In the genomic region with DNA sequence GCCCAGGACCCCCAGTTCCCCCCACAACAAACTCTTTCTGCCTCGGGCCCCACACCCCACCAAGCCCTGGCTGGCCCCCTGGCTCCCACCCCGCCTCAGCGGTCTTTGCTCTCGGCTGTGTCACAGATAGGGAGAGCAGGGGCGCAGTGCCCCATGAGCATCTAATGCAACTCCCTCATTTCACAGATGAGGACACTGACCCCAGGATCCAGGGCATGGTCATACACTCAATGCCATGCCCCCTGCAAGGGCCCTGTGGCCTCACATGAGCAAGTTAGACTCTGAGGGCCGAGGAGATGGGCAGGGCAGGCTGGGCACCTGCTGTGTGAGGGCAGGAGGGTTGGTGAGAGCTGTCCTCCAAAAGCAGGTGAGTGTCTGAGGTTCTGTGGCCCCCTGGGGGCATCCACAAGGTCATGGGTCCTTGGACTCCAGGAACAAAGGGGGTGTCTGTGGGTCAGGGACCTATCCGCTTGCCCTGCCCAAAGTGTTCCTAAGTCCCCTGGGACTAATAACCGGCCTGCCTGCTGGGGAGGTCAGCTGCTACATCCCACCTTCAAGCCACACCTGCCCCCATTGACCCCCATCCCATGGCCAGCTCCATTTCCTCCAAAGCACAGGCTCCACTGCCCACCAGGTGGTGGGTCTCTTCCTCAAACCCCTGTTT, we compare ENCODE assay signal across 14 cellular contexts. TPM values are rescaled to one million over a fixed set of nuclear protein-coding genes. Genes with fewer than 3 reads are reported as not detected.
DNase-seq lines count a peak whose midpoint lies in the region; ATAC-seq and TF ChIP-seq lines count a peak whose summit lies in the region.
"Had no signal": no experiment of that assay in that cellular context is flagged by ENCODE, and none has a peak within 500 bp of the region (broad histone marks: within the 10 kb centered on the region; RNA-seq: fewer than 3 reads in every experiment).

No MANE protein-coding gene starts in this region.

- H3K36me3 Mint-ChIP-seq in CD8-positive, alpha-beta T cell, result peaks cover 42% of the 10 kb centered on the region
- H3K36me3 Mint-ChIP-seq in activated naive CD8-positive, alpha-beta T cell treated with anti-CD3 and anti-CD28 coated beads for 36 hours, result peaks cover 53% of the 10 kb centered on the region
- H3K36me3 Mint-ChIP-seq in nephron progenitor cell (ENCODE audit: low read depth), result peaks cover 51% of the 10 kb centered on the region

- H3K9me3 Mint-ChIP-seq in CD8-positive, alpha-beta T cell, result peaks cover 6% of the 10 kb centered on the region
- no peaks in the 10 kb centered on the region for H3K9me3 Mint-ChIP-seq in activated naive CD8-positive, alpha-beta T cell treated with anti-CD3 and anti-CD28 coated beads for 36 hours
- H3K9me3 Mint-ChIP-seq in nephron progenitor cell, result peaks cover 27% of the 10 kb centered on the region

- H3K27me3 ChIP-seq in CD8-positive, alpha-beta T cell (ENCODE audit: insufficient read depth, low read length), result no peaks in the 10 kb centered on the region
- no peaks in the 10 kb centered on the region for H3K27me3 ChIP-seq in Karpas-422 (ENCODE audit: low read length)

- DNase-seq in CD8-positive, alpha-beta T cell, result no peak
- DNase-seq in Karpas-422 (no peak), nephron progenitor cell (no peak), HUDEP-2 (lab: John Stamatoyannopoulos, UW; ENCODE audit: unreplicated experiment in 76 of 76) (no peak), cortex of kidney (lab: John Stamatoyannopoulos, UW) (no peak), coronary artery (ENCODE audit: low spot score) (no peak)
- DNase-seq in activated naive CD8-positive, alpha-beta T cell treated with anti-CD3 and anti-CD28 coated beads for 36 hours, result no peak
- DNase-seq: central memory CD4-positive, alpha-beta T cell; DMS153; KBM-7; NCI-H1930; T-helper 9 cell had no signal

- H3K9me2 ChIP-seq in Karpas-422 (replicated peaks; ENCODE audit: insufficient read depth, low read length), result no peaks in the 10 kb centered on the region

- ATAC-seq in CD8-positive, alpha-beta T cell, result no peak
- no peak for ATAC-seq in GM18868 (IDR thresholded peaks at IDR 0.05; ENCODE audit: unreplicated experiment)

- no peaks in the 10 kb centered on the region for H3K9me3 ChIP-seq in CD8-positive, alpha-beta T cell (ENCODE audit: low read length)
- H3K9me3 ChIP-seq in Karpas-422 (ENCODE audit: low read length), result no peaks in the 10 kb centered on the region
- H3K9me3 ChIP-seq: thoracic aorta had no signal

- H3K36me3 ChIP-seq in CD8-positive, alpha-beta T cell (ENCODE audit: insufficient read depth, low read length), result peaks cover 9% of the 10 kb centered on the region
- H3K36me3 ChIP-seq in Karpas-422 (ENCODE audit: insufficient read depth, low read length), result peaks cover 27% of the 10 kb centered on the region

- H3K27ac ChIP-seq in CD8-positive, alpha-beta T cell (ENCODE audit: low read depth, low read length), result no peak overlapping the region
- H3K27ac ChIP-seq in Karpas-422 (ENCODE audit: low read length) (no peak overlapping the region), coronary artery (no peak overlapping the region)
- H3K27ac ChIP-seq: thoracic aorta had no signal

- peaks cover 17% of the 10 kb centered on the region for H3K79me2 ChIP-seq in Karpas-422 (ENCODE audit: low read length)

- CTCF ChIA-PET in CD8-positive, alpha-beta T cell (lab: Charles Lee), result interaction anchor here (0.7 to 1.2 kb wide), 2 partner anchors 35 to 46 kb away, joined by 3 read pairs; no protein-coding TSS in a partner anchor

- no peak overlapping the region for H3K4me3 ChIP-seq in CD8-positive, alpha-beta T cell (ENCODE audit: low read depth, low read length)
- H3K4me3 ChIP-seq in Karpas-422 (ENCODE audit: low read length) (peak overlapping the region; percentile 75; the same call in 1 of the 2 replicates), coronary artery (no peak overlapping the region)
- H3K4me3 ChIP-seq: thoracic aorta had no signal

- H4K20me1 ChIP-seq in Karpas-422 (ENCODE audit: insufficient read depth, low read depth, low read length), result peaks cover 19% of the 10 kb centered on the region

- H3K27ac Mint-ChIP-seq in CD8-positive, alpha-beta T cell, result peak overlapping the region; percentile 27
- H3K27ac Mint-ChIP-seq in activated naive CD8-positive, alpha-beta T cell treated with anti-CD3 and anti-CD28 coated beads for 36 hours, result peak overlapping the region; percentile 84
- H3K27ac Mint-ChIP-seq in nephron progenitor cell, result no peak overlapping the region

- POLR2A ChIA-PET in CD8-positive, alpha-beta T cell (lab: Charles Lee), result interaction anchor here (1.3 kb wide), 1 partner anchor 14 kb away, joined by 6 read pairs; no protein-coding TSS in a partner anchor

- H3K4me2 ChIP-seq in Karpas-422 (ENCODE audit: low read depth, low read length, poor library complexity, severe bottlenecking), result peak overlapping the region; percentile 98

- H2AFZ ChIP-seq in Karpas-422 (ENCODE audit: low read length), result no peak overlapping the region

- no peaks in the 10 kb centered on the region for H3K27me3 Mint-ChIP-seq in CD8-positive, alpha-beta T cell (ENCODE audit: low read depth)
- peaks cover 3% of the 10 kb centered on the region for H3K27me3 Mint-ChIP-seq in activated naive CD8-positive, alpha-beta T cell treated with anti-CD3 and anti-CD28 coated beads for 36 hours
- H3K27me3 Mint-ChIP-seq in nephron progenitor cell (ENCODE audit: low read depth, poor library complexity), result no peaks in the 10 kb centered on the region

- H3K4me3 Mint-ChIP-seq in CD8-positive, alpha-beta T cell, result peak overlapping the region; percentile 93
- peak overlapping the region; percentile 96 for H3K4me3 Mint-ChIP-seq in activated naive CD8-positive, alpha-beta T cell treated with anti-CD3 and anti-CD28 coated beads for 36 hours
- peak overlapping the region; percentile 63 for H3K4me3 Mint-ChIP-seq in nephron progenitor cell

- no peak for TF ChIP-seq CTCF in CD8-positive, alpha-beta T cell (IDR thresholded peaks at IDR 0.05)
- TF ChIP-seq CTCF in nephron progenitor cell (IDR thresholded peaks at IDR 0.05) (no peak), coronary artery (IDR thresholded peaks at IDR 0.05) (no peak)

- H3K4me1 ChIP-seq in CD8-positive, alpha-beta T cell (ENCODE audit: insufficient read depth, low read length), result peaks cover 16% of the 10 kb centered on the region
- peaks cover 26% of the 10 kb centered on the region for H3K4me1 ChIP-seq in Karpas-422 (ENCODE audit: low read length)

- peaks cover 23% of the 10 kb centered on the region for H3K4me1 Mint-ChIP-seq in CD8-positive, alpha-beta T cell (ENCODE audit: low read depth)
- peaks cover 26% of the 10 kb centered on the region for H3K4me1 Mint-ChIP-seq in activated naive CD8-positive, alpha-beta T cell treated with anti-CD3 and anti-CD28 coated beads for 36 hours
- H3K4me1 Mint-ChIP-seq in nephron progenitor cell, result peaks cover 62% of the 10 kb centered on the region

- H3K9ac ChIP-seq in Karpas-422 (ENCODE audit: low read length), result no peak overlapping the region; the same call in 1 of the 2 replicates

- intact Hi-C loops in CD8-positive, alpha-beta T cell (cut with DNase I, micrococcal nuclease), result loop anchor here in 1 of 2 experiments (10.0 kb wide), 1 partner anchor 112 kb away; a partner anchor contains a TSS

RNA-seq across cellular contexts. Expression of a gene that starts 2.5 kb away (rescaled TPM):
- total RNA-seq in CD8-positive, alpha-beta T cell, result 100 to 1,000 TPM; 181 to 191 TPM
- total RNA-seq in Karpas-422 (2014; rRNA removed; shearing (Covaris generic); ENCODE audit: low replicate concordance), result 1,081 and 1,189 TPM in 2 replicates
- total RNA-seq in activated naive CD8-positive, alpha-beta T cell treated with anti-CD3 and anti-CD28 coated beads for 36 hours, result 1,000 to 10,000 TPM; 1,236 to 1,275 TPM

RNA-seq across cellular contexts. Expression of a gene that starts 39.0 kb away (rescaled TPM):
- 10 to 100 TPM; 12.7 to 14.3 TPM for total RNA-seq in CD8-positive, alpha-beta T cell
- total RNA-seq in Karpas-422 (2014; rRNA removed; shearing (Covaris generic); ENCODE audit: low replicate concordance), result 30.3 and 45.6 TPM in 2 replicates
- total RNA-seq in activated naive CD8-positive, alpha-beta T cell treated with anti-CD3 and anti-CD28 coated beads for 36 hours, result 1 to 10 TPM; 5.2 to 5.9 TPM

RNA-seq across cellular contexts. Expression of a gene that starts 57.8 kb away (rescaled TPM):
- total RNA-seq in CD8-positive, alpha-beta T cell, result under 1 TPM; 0.81 to 0.92 TPM
- total RNA-seq in Karpas-422 (2014; rRNA removed; shearing (Covaris generic); ENCODE audit: low replicate concordance), result 16.3 and 21.7 TPM in 2 replicates
- 1 to 10 TPM; 4.0 to 5.9 TPM for total RNA-seq in activated naive CD8-positive, alpha-beta T cell treated with anti-CD3 and anti-CD28 coated beads for 36 hours
